10 cellular contexts compared by ENCODE assay signal in genomic region chr5:56329652-56330051, GRCh38.
DNase-seq lines count a peak whose midpoint lies in the region; ATAC-seq lines count a peak whose summit lies in the region.
"Had no signal": no experiment of that assay in that cellular context is flagged by ENCODE, and none has a peak within 500 bp of the region (broad histone marks: within the 10 kb centered on the region; RNA-seq: fewer than 3 reads in every experiment).

No MANE protein-coding gene starts in this region.

- peaks cover 6 to 27% of the 10 kb centered on the region in 2 donors for H3K4me1 Mint-ChIP-seq in immature natural killer cell

- 94 to 100% methylated on average over 1 to 3 of the region's 3 CpGs for WGBS in mesodermal cell (ENCODE audit: insufficient coverage in 2 of 2), 2 experiments

- no peak overlapping the region for H3K27ac Mint-ChIP-seq in immature natural killer cell

- H3K27me3 Mint-ChIP-seq in immature natural killer cell (ENCODE audit: low read depth in 3 of 3), result peaks cover 4 to 14% (median 7%) of the 10 kb centered on the region in 3 donors

- H3K4me3 ChIP-seq in mesodermal cell (ENCODE audit: extremely low read depth, insufficient read depth, low read length, poor library complexity, severe bottlenecking), result no peak overlapping the region

- H3K36me3 Mint-ChIP-seq in immature natural killer cell, result peaks cover 0 to 3% (median 0%) of the 10 kb centered on the region in 3 donors

- H3K36me3 ChIP-seq in mesodermal cell (ENCODE audit: control insufficient read depth, insufficient read depth, low read length), result no peaks in the 10 kb centered on the region

- H3K4me3 Mint-ChIP-seq in immature natural killer cell, result no peak overlapping the region

- H3K4me1 ChIP-seq in mesodermal cell (ENCODE audit: control insufficient read depth, insufficient read depth, low read length, poor library complexity, severe bottlenecking), result peaks cover 56% of the 10 kb centered on the region

- ATAC-seq in activated CD4-positive, CD25-positive, alpha-beta regulatory T cell treated with anti-CD3 and anti-CD28 coated beads, Interleukin-2, amount 50 U/mL, for 24 hours, result peak; percentile 38 to 46
- ATAC-seq in GM21528 (IDR thresholded peaks at IDR 0.05; ENCODE audit: low FRiP score, unreplicated experiment) (peak; percentile 50), HG03565 (IDR thresholded peaks at IDR 0.05; ENCODE audit: unreplicated experiment) (peak; percentile 69)
- ATAC-seq: left lobe of liver had no signal

- H3K27ac ChIP-seq in mesodermal cell (ENCODE audit: low read depth, low read length, severe bottlenecking), result peak overlapping the region; percentile 89

- peaks cover 12% of the 10 kb centered on the region for H3K9me3 ChIP-seq in mesodermal cell (ENCODE audit: control insufficient read depth, low read length)

- no peak for DNase-seq in activated CD4-positive, CD25-positive, alpha-beta regulatory T cell treated with anti-CD3 and anti-CD28 coated beads, Interleukin-2, amount 50 U/mL, for 72 hours
- DNase-seq in immature natural killer cell, result no peak
- no peak for DNase-seq in Ammon's horn (ENCODE audit: low spot score)
- no peak for DNase-seq in COLO829 (ENCODE audit: low spot score)
- DNase-seq: activated CD4-positive, alpha-beta T cell treated with anti-CD3 and anti-CD28 coated beads for 1 hour had no signal

- peaks cover 0 to 2% (median 0%) of the 10 kb centered on the region in 6 donors for H3K9me3 Mint-ChIP-seq in immature natural killer cell
